9 cellular contexts compared by ENCODE assay signal in the genomic region with DNA sequence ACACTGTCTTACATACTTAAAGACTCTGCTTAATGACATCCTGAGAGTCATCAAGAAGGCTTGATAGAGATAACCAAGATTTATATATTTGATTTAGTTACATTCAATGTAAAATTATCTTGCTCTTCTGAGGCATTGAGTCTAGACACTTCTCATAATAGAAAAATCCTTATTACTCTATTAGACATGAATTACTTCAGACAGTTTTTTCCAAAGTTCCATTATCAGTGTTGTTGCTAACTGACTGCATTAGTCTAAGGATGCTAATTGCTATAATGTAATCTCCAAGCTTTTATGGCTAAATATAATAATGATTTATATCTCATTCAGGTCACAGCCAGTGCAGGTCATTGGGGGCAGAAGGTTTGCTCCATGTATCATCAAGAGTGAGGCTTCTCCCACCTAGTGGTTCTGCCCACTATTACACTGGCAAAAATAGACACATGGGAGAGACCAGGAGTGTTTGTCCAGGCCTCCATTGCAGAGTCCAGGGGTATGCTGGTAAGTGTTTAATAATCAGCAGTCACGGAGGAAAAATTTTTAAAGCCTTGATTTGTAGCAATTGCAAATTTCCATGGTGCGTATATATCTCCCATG.
A peak's percentile ranks its signal among the peaks of the same experiment; 100 is the strongest.
DNase-seq lines count a peak whose midpoint lies in the region; ATAC-seq and TF ChIP-seq lines count a peak whose summit lies in the region.
"Had no signal": no experiment of that assay in that cellular context is flagged by ENCODE, and none has a peak within 500 bp of the region (broad histone marks: within the 10 kb centered on the region; RNA-seq: fewer than 3 reads in every experiment).

No MANE protein-coding gene starts in this region.

- H3K4me1 ChIP-seq in PC-3 (ENCODE audit: insufficient read depth, low read length) (no peaks in the 10 kb centered on the region), tibial artery (no peaks in the 10 kb centered on the region), upper lobe of right lung (peaks cover 4% of the 10 kb centered on the region)

- H3K9me3 ChIP-seq in PC-3 (ENCODE audit: low read length) (no peaks in the 10 kb centered on the region), tibial artery (no peaks in the 10 kb centered on the region), upper lobe of right lung (no peaks in the 10 kb centered on the region)
- H3K9me3 ChIP-seq in CD4-positive, alpha-beta T cell (ENCODE audit: control insufficient read depth, low read length), result no peaks in the 10 kb centered on the region

- no peaks in the 10 kb centered on the region for H3K79me2 ChIP-seq in PC-3 (ENCODE audit: low read length)

- H3K36me3 Mint-ChIP-seq in CD4-positive, alpha-beta T cell (ENCODE audit: low read depth), result no peaks in the 10 kb centered on the region

- POLR2A ChIA-PET in PC-3 (lab: Charles Lee; ENCODE audit: unreplicated experiment), result no interaction called here
- POLR2A ChIA-PET in CD4-positive, alpha-beta T cell (lab: Charles Lee), result no interaction called here

- H3K4me1 Mint-ChIP-seq in CD4-positive, alpha-beta T cell (ENCODE audit: low read depth), result no peaks in the 10 kb centered on the region

- no peaks in the 10 kb centered on the region for H3K36me3 ChIP-seq in PC-3 (ENCODE audit: low read depth, low read length)
- H3K36me3 ChIP-seq in tibial artery, result no peaks in the 10 kb centered on the region
- no peaks in the 10 kb centered on the region for H3K36me3 ChIP-seq in upper lobe of right lung

- no peak overlapping the region for H2AFZ ChIP-seq in PC-3 (ENCODE audit: low read length)

- CTCF ChIA-PET in PC-3 (lab: Charles Lee), result no interaction called here
- CTCF ChIA-PET in CD4-positive, alpha-beta T cell (lab: Charles Lee), result no interaction called here

- TF ChIP-seq CTCF in PC-3 (conservative IDR thresholded peaks at IDR 0.05; ENCODE audit: low read depth, low read length), result peak; percentile 60; the same call in 1 of the 2 replicates
- TF ChIP-seq CTCF in foreskin fibroblast (IDR thresholded peaks at IDR 0.05; ENCODE audit: low read depth, low read length), result peak; percentile 36
- TF ChIP-seq CTCF in tibial artery (IDR thresholded peaks at IDR 0.05), result no peak
- no peak for TF ChIP-seq CTCF in upper lobe of right lung (IDR thresholded peaks at IDR 0.05)
- no peak for TF ChIP-seq CTCF in CD4-positive, alpha-beta T cell (IDR thresholded peaks at IDR 0.05)

- H3K27me3 ChIP-seq in PC-3 (ENCODE audit: low read length) (no peaks in the 10 kb centered on the region), tibial artery (no peaks in the 10 kb centered on the region), upper lobe of right lung (no peaks in the 10 kb centered on the region)
- H3K27me3 ChIP-seq in CD4-positive, alpha-beta T cell (ENCODE audit: control insufficient read depth, insufficient read depth, low read length), result no peaks in the 10 kb centered on the region

- no peak overlapping the region for H3K27ac Mint-ChIP-seq in CD4-positive, alpha-beta T cell

- H3K27ac ChIP-seq in PC-3 (ENCODE audit: low read length) (no peak overlapping the region), tibial artery (no peak overlapping the region), upper lobe of right lung (no peak overlapping the region)
- no peak overlapping the region for H3K27ac ChIP-seq in CD4-positive, alpha-beta T cell (ENCODE audit: low read depth, low read length)

- no peaks in the 10 kb centered on the region for H3K9me2 ChIP-seq in PC-3 (replicated peaks; ENCODE audit: low read length)

- intact Hi-C loops in PC-3 (cut with micrococcal nuclease), result no loop called here
- intact Hi-C loops in tibial artery (cut with DNase I; ENCODE audit: low total_unique reads), result no loop called here
- intact Hi-C loops in upper lobe of right lung (cut with DNase I), result no loop called here
- intact Hi-C loops in CD4-positive, alpha-beta T cell (cut with DNase I, micrococcal nuclease), result no loop called here

- H3K4me2 ChIP-seq in PC-3 (ENCODE audit: low read length), result no peak overlapping the region

- no peaks in the 10 kb centered on the region for H3F3A ChIP-seq in PC-3 (ENCODE audit: low read length, unreplicated experiment)

- no peaks in the 10 kb centered on the region for H4K20me1 ChIP-seq in PC-3 (ENCODE audit: low read length)

- no peak overlapping the region for H3K4me3 Mint-ChIP-seq in CD4-positive, alpha-beta T cell

- BruUV-seq in PC-3 (replicated peaks; lab: Mats Ljungman, UMichigan), result no TSS peak

- no peaks in the 10 kb centered on the region for H3K27me3 Mint-ChIP-seq in CD4-positive, alpha-beta T cell

- ATAC-seq in PC-3 (peak; percentile 75), upper lobe of right lung (no peak), HG03520 (IDR thresholded peaks at IDR 0.05; ENCODE audit: unreplicated experiment) (no peak)
- ATAC-seq in CD4-positive, alpha-beta T cell (ENCODE audit: poor library complexity), result no peak

- H3K9me3 Mint-ChIP-seq in CD4-positive, alpha-beta T cell, result no peaks in the 10 kb centered on the region

- peak; percentile 47 for DNase-seq in AG08395 (ENCODE audit: low spot score)
- peak; percentile 23 for DNase-seq in H4 (ENCODE audit: low spot score)
- peak; percentile 41 for DNase-seq in PC-3
- peak in 1 of 2 donors; percentile 49 for DNase-seq in foreskin fibroblast
- DNase-seq in tibial artery, result no peak
- DNase-seq in upper lobe of right lung, result no peak
- DNase-seq in CD4-positive, alpha-beta T cell, result no peak
- DNase-seq: stimulated activated naive CD4-positive, alpha-beta T cell treated with Interleukin-2 at 50 U/mL for 16 hours had no signal

- H3K9ac ChIP-seq in PC-3 (ENCODE audit: low read length), result no peak overlapping the region

- H3K4me3 ChIP-seq in PC-3 (ENCODE audit: low read length) (no peak overlapping the region), foreskin fibroblast (ENCODE audit: low read depth in 1 of 2, low read length in 2 of 2) (no peak overlapping the region), tibial artery (no peak overlapping the region), upper lobe of right lung (no peak overlapping the region)

Comparison
In these comparisons a context has a peak if more than half of its experiments do, and no peak if none do; other contexts are left out.
1. DNase-seq: peak in AG08395 (single experiment), H4 (single experiment) and PC-3 (single experiment); none in tibial artery (0 of 2), upper lobe of right lung (single experiment) and CD4-positive, alpha-beta T cell (0 of 10).
2. CTCF ChIP-seq: peak in PC-3 (single experiment) and foreskin fibroblast (single experiment); none in tibial artery (0 of 2), upper lobe of right lung (single experiment) and CD4-positive, alpha-beta T cell (single experiment).